ENCODE assay signal across 18 cellular contexts in the genomic region with DNA sequence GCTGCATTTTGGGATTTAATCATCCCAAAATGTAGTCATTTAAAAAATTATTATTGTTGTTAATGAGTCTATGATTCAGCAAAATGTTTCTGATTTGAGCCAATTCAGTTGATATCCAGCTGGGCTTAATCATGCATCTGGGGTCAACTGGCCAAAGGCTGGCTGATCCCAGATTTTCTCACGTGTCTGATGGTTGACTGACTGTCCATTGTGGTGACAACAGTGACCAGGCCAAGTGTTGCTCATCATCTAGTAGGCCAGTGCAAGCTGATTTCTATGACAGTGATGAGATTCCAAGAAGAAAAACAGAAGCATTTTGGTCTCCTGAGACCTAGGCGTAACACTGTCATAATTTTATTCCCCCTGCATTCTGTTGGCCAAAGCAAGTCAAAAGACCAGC.
DNase-seq lines count a peak whose midpoint lies in the region; ATAC-seq, FAIRE-seq and TF ChIP-seq lines count a peak whose summit lies in the region.
"Had no signal": no experiment of that assay in that cellular context is flagged by ENCODE, and none has a peak within 500 bp of the region (broad histone marks: within the 10 kb centered on the region; RNA-seq: fewer than 3 reads in every experiment).

No MANE protein-coding gene starts in this region.

- no peak overlapping the region for H4K5ac ChIP-seq in H1 (ENCODE audit: insufficient read length, low read depth, low read length)

- H3K18ac ChIP-seq in H1 (ENCODE audit: extremely low read depth, low read length), result no peak overlapping the region

- TF ChIP-seq CTCF in SK-N-SH (IDR thresholded peaks at IDR 0.05) (no peak), MM.1S (IDR thresholded peaks at IDR 0.05; ENCODE audit: low read length) (no peak), H1 (IDR thresholded peaks at IDR 0.05; ENCODE audit: control extremely low read depth in 1 of 3, insufficient read depth in 1 of 3, low read depth in 1 of 3, low read length in 3 of 3) (no peak), hepatocyte (IDR thresholded peaks at IDR 0.05; ENCODE audit: poor library complexity) (no peak)

- no peaks in the 10 kb centered on the region for H3K79me2 ChIP-seq in SK-N-SH (ENCODE audit: insufficient read depth)
- H3K79me2 ChIP-seq in MM.1S (ENCODE audit: low read length), result no peaks in the 10 kb centered on the region
- H3K79me2 ChIP-seq in H1 (ENCODE audit: control insufficient read depth in 1 of 2, insufficient read depth in 2 of 2, low read length in 2 of 2), result no peaks in the 10 kb centered on the region
- H3K79me2 ChIP-seq in hepatocyte, result no peaks in the 10 kb centered on the region

- H3K27me3 ChIP-seq in SK-N-SH (ENCODE audit: insufficient read depth), result no peaks in the 10 kb centered on the region
- no peaks in the 10 kb centered on the region for H3K27me3 ChIP-seq in MM.1S (replicated peaks; ENCODE audit: insufficient read depth, low read length)
- no peaks in the 10 kb centered on the region for H3K27me3 ChIP-seq in H1 (replicated peaks in 1 of 4; ENCODE audit: control insufficient read depth in 3 of 4, extremely low read depth in 1 of 4, insufficient read depth in 3 of 4, low read length in 3 of 4)
- H3K27me3 ChIP-seq in hepatocyte, result no peaks in the 10 kb centered on the region

- no peaks in the 10 kb centered on the region for H3K23me2 ChIP-seq in H1 (ENCODE audit: low read depth, low read length)

- no peak for DNase-seq in SK-N-SH
- DNase-seq in MM.1S, result peak; percentile 5
- no peak for DNase-seq in H1 (ENCODE audit: low read depth in 1 of 2, low spot score in 2 of 2)
- DNase-seq in stromal cell of bone marrow (ENCODE audit: low read depth), result peak; percentile 38
- no peak for DNase-seq in NCI-H187 (lab: John Stamatoyannopoulos, UW)
- no peak for DNase-seq in hepatocyte (ENCODE audit: low spot score)
- DNase-seq: Caco-2; CD8-positive, alpha-beta T cell; DND-41; GF-D8; GOT3 had no signal

- H3K27ac ChIP-seq in SK-N-SH (ENCODE audit: low read depth in 2 of 2, low read length in 1 of 2) (no peak overlapping the region), MM.1S (ENCODE audit: low read length) (no peak overlapping the region), H1 (ENCODE audit: low read depth, low read length) (no peak overlapping the region), hepatocyte (no peak overlapping the region)
- H3K27ac ChIP-seq: 22Rv1 had no signal

- WGBS in SK-N-SH (ENCODE audit: low lambda C conversion rate), result 71% methylated on average over 2 of the region's 2 CpGs
- WGBS in H1 (ENCODE audit: extremely low coverage in 1 of 2, insufficient coverage in 1 of 2, insufficient read length in 1 of 2, insufficient replicate concordance in 2 of 2, low coverage in 1 of 2, low lambda C conversion rate in 2 of 2, missing lambda C conversion rate in 1 of 2), 2 experiments, result 86% methylated on average over 2 of the region's 2 CpGs; no CpG with 5 or more reads in 1 of the 2 experiments
- 86% methylated on average over 2 of the region's 2 CpGs for WGBS in hepatocyte (ENCODE audit: low lambda C conversion rate, missing lambda C conversion rate)

- no peaks in the 10 kb centered on the region for H3K4me1 Mint-ChIP-seq in activated T-helper 17 cell treated with anti-CD3 and anti-CD28 coated beads, Interleukin-2, amount 50 U/mL, for 72 hours
- H3K4me1 Mint-ChIP-seq: CD14-positive monocyte, IgD-negative memory B cell had no signal

- no peak for FAIRE-seq in H1 (lab: Jason Lieb, UNC)
- FAIRE-seq: GM19239 had no signal

- H3K36me3 Mint-ChIP-seq in activated T-helper 17 cell treated with anti-CD3 and anti-CD28 coated beads, Interleukin-2, amount 50 U/mL, for 72 hours (ENCODE audit: low read depth), result no peaks in the 10 kb centered on the region
- H3K36me3 Mint-ChIP-seq: CD14-positive monocyte; CD8-positive, alpha-beta T cell; IgD-negative memory B cell had no signal

- no peak overlapping the region for H2AFZ ChIP-seq in SK-N-SH (ENCODE audit: low read depth)
- no peak overlapping the region for H2AFZ ChIP-seq in MM.1S (ENCODE audit: low read length)
- H2AFZ ChIP-seq in H1 (ENCODE audit: low read length), result 0 out of 2 replicates have a peak overlapping the region, but pooled peaks have one; percentile 45
- no peak overlapping the region for H2AFZ ChIP-seq in hepatocyte

- no peak overlapping the region for H3K23ac ChIP-seq in H1 (ENCODE audit: insufficient read length)

- no peak for TF ChIP-seq RAD21 in SK-N-SH (IDR thresholded peaks at IDR 0.05; ENCODE audit: low read length)
- no peak for TF ChIP-seq RAD21 in H1 (IDR thresholded peaks at IDR 0.05 in 1 of 2, conservative IDR thresholded peaks at IDR 0.05 in 1 of 2; ENCODE audit: low read depth in 2 of 2, low read length in 2 of 2)

- H3K79me1 ChIP-seq in H1 (ENCODE audit: low read depth, low read length), result no peaks in the 10 kb centered on the region

- H3K9me3 Mint-ChIP-seq in activated T-helper 17 cell treated with anti-CD3 and anti-CD28 coated beads, Interleukin-2, amount 50 U/mL, for 72 hours, result peaks cover 6% of the 10 kb centered on the region
- H3K9me3 Mint-ChIP-seq: CD8-positive, alpha-beta T cell had no signal

- no peak overlapping the region for H2AK5ac ChIP-seq in H1 (ENCODE audit: low read depth, low read length)

- H3K4me2 ChIP-seq in SK-N-SH (no peak overlapping the region), MM.1S (ENCODE audit: low read depth, low read length) (no peak overlapping the region), H1 (ENCODE audit: insufficient read depth in 1 of 2, low read depth in 2 of 2, low read length in 2 of 2) (no peak overlapping the region), hepatocyte (no peak overlapping the region)

- H3K56ac ChIP-seq in H1 (replicated peaks; ENCODE audit: insufficient read length, low read depth, low read length), result no peak overlapping the region

- H3K9me2 ChIP-seq in SK-N-SH (no peaks in the 10 kb centered on the region), MM.1S (replicated peaks; ENCODE audit: insufficient read depth, low read length) (no peaks in the 10 kb centered on the region), hepatocyte (replicated peaks; ENCODE audit: insufficient read depth) (no peaks in the 10 kb centered on the region)

- no peak overlapping the region for H2BK120ac ChIP-seq in H1 (replicated peaks; ENCODE audit: low read depth, low read length)

- ATAC-seq in SK-N-SH treated with all-trans-retinoic acid at 6 μM for 48 hours, result no peak
- no peak for ATAC-seq in activated T-helper 17 cell treated with anti-CD3 and anti-CD28 coated beads, Interleukin-2, amount 50 U/mL, for 72 hours (replicated peaks)
- ATAC-seq: CD8-positive, alpha-beta T cell; HCT116 had no signal

- no peak overlapping the region for H2BK15ac ChIP-seq in H1 (ENCODE audit: low read length)

- H4K91ac ChIP-seq in H1 (replicated peaks; ENCODE audit: insufficient read length, low read length), result no peak overlapping the region

- POLR2A ChIA-PET in SK-N-SH (lab: Yijun Ruan, JAX) (no interaction called here), H1 (lab: Charles Lee; ENCODE audit: partially characterized antibody) (no interaction called here)

- no peak for TF ChIP-seq POLR2A in H1 (IDR thresholded peaks at IDR 0.05; ENCODE audit: control extremely low read depth in 1 of 2, low read depth in 2 of 2, low read length in 2 of 2)

- no peaks in the 10 kb centered on the region for H3K27me3 Mint-ChIP-seq in activated T-helper 17 cell treated with anti-CD3 and anti-CD28 coated beads, Interleukin-2, amount 50 U/mL, for 72 hours

- H3K9ac ChIP-seq in SK-N-SH (no peak overlapping the region), MM.1S (ENCODE audit: low read length) (no peak overlapping the region), H1 (replicated peaks in 1 of 4; ENCODE audit: extremely low read depth in 1 of 4, low read depth in 3 of 4, low read length in 3 of 4) (no peak overlapping the region)

- H3K27ac Mint-ChIP-seq in activated T-helper 17 cell treated with anti-CD3 and anti-CD28 coated beads, Interleukin-2, amount 50 U/mL, for 72 hours, result no peak overlapping the region
- H3K27ac Mint-ChIP-seq: CD14-positive monocyte; CD8-positive, alpha-beta T cell; IgD-negative memory B cell had no signal

- H3K9me3 ChIP-seq in SK-N-SH, result no peaks in the 10 kb centered on the region
- H3K9me3 ChIP-seq in MM.1S (replicated peaks; ENCODE audit: insufficient read depth, low read length), result no peaks in the 10 kb centered on the region
- H3K9me3 ChIP-seq in H1 (ENCODE audit: insufficient read depth in 2 of 2, low read depth in 1 of 2, low read length in 1 of 2), result no peaks in the 10 kb centered on the region
- H3K9me3 ChIP-seq in hepatocyte (ENCODE audit: low read depth), result no peaks in the 10 kb centered on the region
- H3K9me3 ChIP-seq: Caco-2 had no signal

- no peak overlapping the region for H3K14ac ChIP-seq in H1 (ENCODE audit: insufficient read length)

- TF ChIP-seq EP300 in SK-N-SH (IDR thresholded peaks at IDR 0.05; ENCODE audit: borderline replicate concordance in 1 of 2, low read depth in 1 of 2, low read length in 1 of 2) (no peak), H1 (IDR thresholded peaks at IDR 0.05; ENCODE audit: borderline replicate concordance in 1 of 2, low read depth in 2 of 2, low read length in 2 of 2) (no peak)

- H4K8ac ChIP-seq in H1 (ENCODE audit: extremely low read depth, insufficient read depth, low read length), result no peak overlapping the region

- H3K36me3 ChIP-seq in SK-N-SH (replicated peaks in 1 of 2; ENCODE audit: control insufficient read depth in 1 of 2, insufficient read depth in 2 of 2, low read length in 1 of 2) (no peaks in the 10 kb centered on the region), MM.1S (replicated peaks; ENCODE audit: insufficient read depth, low read length) (no peaks in the 10 kb centered on the region), H1 (ENCODE audit: control insufficient read depth in 2 of 4, insufficient read depth in 4 of 4, low read length in 3 of 4) (no peaks in the 10 kb centered on the region), hepatocyte (replicated peaks; ENCODE audit: insufficient read depth, low read depth) (no peaks in the 10 kb centered on the region)

- no peak overlapping the region for H2BK12ac ChIP-seq in H1 (ENCODE audit: low read depth, low read length)

- H3K4me3 ChIP-seq in SK-N-SH (ENCODE audit: low read depth in 2 of 2, low read length in 1 of 2) (no peak overlapping the region), MM.1S (ENCODE audit: low read length) (no peak overlapping the region), H1 (ENCODE audit: extremely low read depth in 1 of 4, insufficient read depth in 2 of 4, low read depth in 3 of 4, low read length in 4 of 4) (no peak overlapping the region), hepatocyte (no peak overlapping the region)

- H3K4me1 ChIP-seq in SK-N-SH (ENCODE audit: control insufficient read depth in 1 of 2, insufficient read depth in 2 of 2, low read depth in 1 of 2, low read length in 1 of 2) (no peaks in the 10 kb centered on the region; a peak in 3 of 4 replicates), MM.1S (ENCODE audit: low read length) (no peaks in the 10 kb centered on the region), H1 (replicated peaks in 1 of 4; ENCODE audit: control insufficient read depth in 3 of 4, insufficient read depth in 4 of 4, low read length in 3 of 4) (no peaks in the 10 kb centered on the region), hepatocyte (ENCODE audit: insufficient read depth) (no peaks in the 10 kb centered on the region)
- H3K4me1 ChIP-seq: Caco-2 had no signal

- CTCF ChIA-PET in SK-N-SH (lab: Yijun Ruan, JAX), result no interaction called here
- CTCF ChIA-PET in H1 (lab: Charles Lee; ENCODE audit: partially characterized antibody), result interaction anchor here (0.8 kb wide), 1 partner anchor 33 kb away, joined by 4 read pairs; no protein-coding TSS in a partner anchor

- H2BK20ac ChIP-seq in H1 (ENCODE audit: low read length), result no peak overlapping the region

- H2BK5ac ChIP-seq in H1 (ENCODE audit: low read depth, low read length), result no peak overlapping the region

- H3F3A ChIP-seq in SK-N-SH (replicated peaks; ENCODE audit: insufficient read depth) (no peaks in the 10 kb centered on the region), MM.1S (ENCODE audit: insufficient read depth, low read length) (no peaks in the 10 kb centered on the region)

- no peak overlapping the region for H3K4ac ChIP-seq in H1 (replicated peaks; ENCODE audit: insufficient read length, low read depth, low read length)

- H3K4me3 Mint-ChIP-seq in activated T-helper 17 cell treated with anti-CD3 and anti-CD28 coated beads, Interleukin-2, amount 50 U/mL, for 72 hours, result no peak overlapping the region
- H3K4me3 Mint-ChIP-seq: CD14-positive monocyte; CD8-positive, alpha-beta T cell; IgD-negative memory B cell had no signal

- no peaks in the 10 kb centered on the region for H4K20me1 ChIP-seq in SK-N-SH (ENCODE audit: insufficient read depth)
- no peaks in the 10 kb centered on the region for H4K20me1 ChIP-seq in MM.1S (ENCODE audit: insufficient read depth, low read length)
- no peaks in the 10 kb centered on the region for H4K20me1 ChIP-seq in H1 (replicated peaks in 1 of 2; ENCODE audit: control insufficient read depth in 1 of 2, insufficient read depth in 2 of 2, low read length in 2 of 2)
- no peaks in the 10 kb centered on the region for H4K20me1 ChIP-seq in hepatocyte (ENCODE audit: insufficient read depth, poor library complexity, severe bottlenecking)

Comparison
In these comparisons a context has a peak if more than half of its experiments do, and no peak if none do; other contexts are left out.
1. DNase-seq: peak in MM.1S (single experiment) and stromal cell of bone marrow (single experiment); none in SK-N-SH (single experiment), H1 (0 of 2), NCI-H187 (0 of 2) and hepatocyte (single experiment).
2. Of the 17 proteins assayed by ChIP-seq in both H1 and SK-N-SH: peak only in H1: none; only in SK-N-SH: TCF12; in both: none; in neither: 16.